In genomic region chr5:180959661-180960060, GRCh38 we compare ENCODE assay signal across 31 cellular contexts. TPM values are rescaled to one million over a fixed set of nuclear protein-coding genes. Genes with fewer than 3 reads are reported as not detected.
"Had no signal": no experiment of that assay in that cellular context is flagged by ENCODE, and none has a peak within 500 bp of the region (broad histone marks: within the 10 kb centered on the region; RNA-seq: fewer than 3 reads in every experiment).

No MANE protein-coding gene starts in this region.

- ATAC-seq: activated CD4-positive, CD25-positive, alpha-beta regulatory T cell treated with anti-CD3 and anti-CD28 coated beads, Interleukin-2, amount 50 U/mL, for 24 hours; heart right ventricle; left colon; T-helper 17 cell had no signal

- H3K27ac ChIP-seq: heart right ventricle, sigmoid colon, spleen, thoracic aorta had no signal

- H3K36me3 ChIP-seq: heart right ventricle, sigmoid colon, spleen, thoracic aorta had no signal

- H3K4me3 ChIP-seq: heart right ventricle, sigmoid colon, spleen, thoracic aorta had no signal

- FAIRE-seq: bronchial epithelial cell, keratinocyte had no signal

- H3K9me3 ChIP-seq: heart right ventricle, sigmoid colon, spleen, thoracic aorta had no signal

- H3K4me1 ChIP-seq: heart right ventricle, sigmoid colon, spleen had no signal

- H3K27me3 ChIP-seq: sigmoid colon, spleen had no signal

- DNase-seq: activated CD4-positive, alpha-beta memory T cell treated with anti-CD3 and anti-CD28 coated beads, Interleukin-2, amount 10 ng/mL, durations not matched to agents 7 days and 5 days; activated CD4-positive, alpha-beta T cell treated with anti-CD3 and anti-CD28 coated beads, Interleukin-2, amount 10 ng/mL, durations not matched to agents 24 days and 14 days; activated effector memory CD4-positive, alpha-beta T cell treated with Interleukin-2 at 50 U/mL for 16 hours; activated naive CD4-positive, alpha-beta T cell treated with anti-CD3 and anti-CD28 coated beads for 36 hours; activated naive CD8-positive, alpha-beta T cell treated with anti-CD3 and anti-CD28 coated beads, Interleukin-2, amount 10 ng/mL, durations not matched to agents 7 days and 5 days; activated T-cell treated with anti-CD3 and anti-CD28 coated beads, Interleukin-2, amount 50 U/mL, for 72 hours; amniotic stem cell; cerebellar nuclear complex; effector CD8-positive, alpha-beta T cell; erythroblast; foreskin fibroblast; heart right ventricle; left colon; mesenchymal stem cell; naive B cell; occipital lobe; retina; sigmoid colon; spleen; stimulated activated CD4-positive, alpha-beta T cell treated with anti-CD3 and anti-CD28 coated beads, Interleukin-4, amount 100 ng/mL, for 1 hour; stimulated activated naive CD4-positive, alpha-beta T cell; T-helper 17 cell had no signal

RNA-seq across cellular contexts. Expression of gene BTNL3, which starts 29.0 kb away (rescaled TPM):
- total RNA-seq: activated CD4-positive, alpha-beta memory T cell treated with anti-CD3 and anti-CD28 coated beads, Interleukin-2, amount 10 ng/mL, durations not matched to agents 7 days and 5 days; activated CD4-positive, alpha-beta T cell treated with anti-CD3 and anti-CD28 coated beads, Interleukin-2, amount 10 ng/mL, durations not matched to agents 24 days and 14 days; activated naive CD4-positive, alpha-beta T cell treated with anti-CD3 and anti-CD28 coated beads for 36 hours; activated naive CD8-positive, alpha-beta T cell treated with anti-CD3 and anti-CD28 coated beads, Interleukin-2, amount 10 ng/mL, durations not matched to agents 7 days and 5 days; bronchial epithelial cell; fibroblast of lung; lower leg skin; mononuclear cell; occipital lobe; posterior vena cava; T-helper 17 cell; thoracic aorta had no signal
- polyA plus RNA-seq: fibroblast of lung, keratinocyte, neural cell had no signal
